26 cellular contexts compared by ENCODE assay signal in genomic region chr16:47584464-47585225, GRCh38.
"Had no signal": no experiment of that assay in that cellular context is flagged by ENCODE, and none has a peak within 500 bp of the region (broad histone marks: within the 10 kb centered on the region; RNA-seq: fewer than 3 reads in every experiment).

No MANE protein-coding gene starts in this region.

- ATAC-seq: heart right ventricle; left lung; lower lobe of right lung; right lobe of liver; stimulated activated memory B cell treated with anti-CD40 and anti-IgM and Interleukin-4, amounts not matched to agents 10 μg/mL and 1 μg/mL and 100 μg/mL, for 72 hours had no signal

- H3K27me3 ChIP-seq: dorsolateral prefrontal cortex, heart right ventricle, left lung, right lobe of liver, spleen, tibial artery, upper lobe of left lung, uterus had no signal

- H3K4me1 ChIP-seq: left lung, lower lobe of right lung, parathyroid adenoma, prostate gland, right lobe of liver, spleen, tibial artery, upper lobe of left lung, uterus had no signal

- H3K36me3 ChIP-seq: prostate gland, uterus had no signal

- H3K4me1 Mint-ChIP-seq: immature natural killer cell; nephron progenitor cell; stimulated activated memory B cell treated with anti-CD40 and anti-IgM and Interleukin-4, amounts not matched to agents 10 μg/mL and 1 μg/mL and 100 μg/mL, for 72 hours had no signal

- DNase-seq: cortex of kidney; dorsolateral prefrontal cortex; effector CD8-positive, alpha-beta T cell; foreskin melanocyte; heart right ventricle; hypothalamus; immature natural killer cell; left lung; lower lobe of right lung; midbrain; naive B cell; nephron progenitor cell; retina; right lobe of liver; spleen; stimulated activated CD4-positive, alpha-beta T cell treated with anti-CD3 and anti-CD28 coated beads, Interleukin-15, amount 100 ng/mL, for 24 hours; stimulated activated CD4-positive, alpha-beta T cell treated with anti-CD3 and anti-CD28 coated beads, Interleukin-1b, Interleukin-23, amount 100 ng/mL, for 48 hours; stimulated activated CD4-positive, alpha-beta T cell treated with anti-CD3 and anti-CD28 coated beads, Interleukin-4, amount 100 ng/mL, for 24 hours; tibial artery; upper lobe of left lung; uterus had no signal

- H3K4me3 ChIP-seq: dorsolateral prefrontal cortex, heart right ventricle, left lung, lower lobe of right lung, prostate gland, right lobe of liver, spleen, tibial artery, upper lobe of left lung, uterus had no signal

- H3K4me3 Mint-ChIP-seq: immature natural killer cell; memory B cell; naive B cell; nephron progenitor cell; stimulated activated memory B cell treated with anti-CD40 and anti-IgM and Interleukin-4, amounts not matched to agents 10 μg/mL and 1 μg/mL and 100 μg/mL, for 72 hours; stimulated activated naive CD8-positive, alpha-beta T cell treated with anti-CD3 and anti-CD28 coated beads, Interleukin-15, Interleukin-2, amounts not matched to agents 100 ng/mL and 50 ng/mL, for 24 hours had no signal

- H3K9ac ChIP-seq: parathyroid adenoma had no signal

- H3K9me3 ChIP-seq: heart right ventricle, left lung, lower lobe of right lung, prostate gland, right lobe of liver, spleen, tibial artery, upper lobe of left lung, uterus had no signal

- H3K27ac ChIP-seq: dorsolateral prefrontal cortex, heart right ventricle, left lung, lower lobe of right lung, parathyroid adenoma, prostate gland, right lobe of liver, spleen, tibial artery, upper lobe of left lung, uterus had no signal

- H3K79me2 ChIP-seq: parathyroid adenoma had no signal

- H2AFZ ChIP-seq: parathyroid adenoma had no signal

- H3K27me3 Mint-ChIP-seq: memory B cell; naive B cell; stimulated activated memory B cell treated with anti-CD40 and anti-IgM and Interleukin-4, amounts not matched to agents 10 μg/mL and 1 μg/mL and 100 μg/mL, for 72 hours; stimulated activated naive CD8-positive, alpha-beta T cell treated with anti-CD3 and anti-CD28 coated beads, Interleukin-15, Interleukin-2, amounts not matched to agents 100 ng/mL and 50 ng/mL, for 24 hours had no signal

- H3K9me3 Mint-ChIP-seq: immature natural killer cell; memory B cell; naive B cell; nephron progenitor cell; stimulated activated memory B cell treated with anti-CD40 and anti-IgM and Interleukin-4, amounts not matched to agents 10 μg/mL and 1 μg/mL and 100 μg/mL, for 72 hours; stimulated activated naive CD8-positive, alpha-beta T cell treated with anti-CD3 and anti-CD28 coated beads, Interleukin-15, Interleukin-2, amounts not matched to agents 100 ng/mL and 50 ng/mL, for 24 hours had no signal

- H3K27ac Mint-ChIP-seq: immature natural killer cell; memory B cell; nephron progenitor cell; stimulated activated memory B cell treated with anti-CD40 and anti-IgM and Interleukin-4, amounts not matched to agents 10 μg/mL and 1 μg/mL and 100 μg/mL, for 72 hours; stimulated activated naive CD8-positive, alpha-beta T cell treated with anti-CD3 and anti-CD28 coated beads, Interleukin-15, Interleukin-2, amounts not matched to agents 100 ng/mL and 50 ng/mL, for 24 hours had no signal
